In the genomic region with DNA sequence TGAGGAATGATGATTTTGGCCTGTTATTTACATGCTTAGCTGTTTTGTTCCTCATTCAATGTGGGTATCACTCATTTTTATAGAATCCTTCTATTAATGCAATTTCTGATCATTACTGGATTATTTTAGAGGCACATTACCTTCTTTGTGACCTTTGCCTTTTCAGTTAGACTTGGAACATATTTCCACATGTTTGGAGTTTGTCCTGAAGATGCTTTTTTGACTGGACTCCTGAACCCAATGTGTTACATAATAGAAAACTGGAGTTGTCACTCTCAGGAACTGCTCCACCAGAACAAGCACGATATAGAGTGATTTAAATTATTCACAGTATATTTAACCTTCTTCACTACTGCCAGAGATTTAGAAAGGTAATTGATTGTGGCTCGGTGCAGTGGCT, we compare ENCODE assay signal across 10 cellular contexts. TPM values are rescaled to one million over a fixed set of nuclear protein-coding genes. Genes with fewer than 3 reads are reported as not detected.
"Had no signal": no experiment of that assay in that cellular context is flagged by ENCODE, and none has a peak within 500 bp of the region (broad histone marks: within the 10 kb centered on the region; RNA-seq: fewer than 3 reads in every experiment).

No MANE protein-coding gene starts in this region.

- H3K4me2 ChIP-seq: GM23338, KMS-11 had no signal

- H2AFZ ChIP-seq: GM23338 had no signal

- H3K4me1 ChIP-seq: HAP-1 had no signal

- H3K9me3 ChIP-seq: HAP-1 had no signal

- H3K36me3 ChIP-seq: HAP-1 had no signal

- H3K27ac ChIP-seq: KMS-11 had no signal

- FAIRE-seq: H1, HTR-8/SVneo had no signal

- ATAC-seq: GM23338, HCT116 had no signal

- DNase-seq: H7, HFFc6, KBM-7 had no signal

- H3K4me3 ChIP-seq: GM23338, HAP-1 had no signal

- H3K9ac ChIP-seq: KMS-11 had no signal

RNA-seq across cellular contexts. Expression of gene TP63, which starts 59.5 kb away (rescaled TPM):
- total RNA-seq: GM23338, H1, H7, HFFc6, HT-29 had no signal
- polyA plus RNA-seq: GM23338, H1 had no signal
